ENCODE assay signal across 1 cellular context in the genomic region with DNA sequence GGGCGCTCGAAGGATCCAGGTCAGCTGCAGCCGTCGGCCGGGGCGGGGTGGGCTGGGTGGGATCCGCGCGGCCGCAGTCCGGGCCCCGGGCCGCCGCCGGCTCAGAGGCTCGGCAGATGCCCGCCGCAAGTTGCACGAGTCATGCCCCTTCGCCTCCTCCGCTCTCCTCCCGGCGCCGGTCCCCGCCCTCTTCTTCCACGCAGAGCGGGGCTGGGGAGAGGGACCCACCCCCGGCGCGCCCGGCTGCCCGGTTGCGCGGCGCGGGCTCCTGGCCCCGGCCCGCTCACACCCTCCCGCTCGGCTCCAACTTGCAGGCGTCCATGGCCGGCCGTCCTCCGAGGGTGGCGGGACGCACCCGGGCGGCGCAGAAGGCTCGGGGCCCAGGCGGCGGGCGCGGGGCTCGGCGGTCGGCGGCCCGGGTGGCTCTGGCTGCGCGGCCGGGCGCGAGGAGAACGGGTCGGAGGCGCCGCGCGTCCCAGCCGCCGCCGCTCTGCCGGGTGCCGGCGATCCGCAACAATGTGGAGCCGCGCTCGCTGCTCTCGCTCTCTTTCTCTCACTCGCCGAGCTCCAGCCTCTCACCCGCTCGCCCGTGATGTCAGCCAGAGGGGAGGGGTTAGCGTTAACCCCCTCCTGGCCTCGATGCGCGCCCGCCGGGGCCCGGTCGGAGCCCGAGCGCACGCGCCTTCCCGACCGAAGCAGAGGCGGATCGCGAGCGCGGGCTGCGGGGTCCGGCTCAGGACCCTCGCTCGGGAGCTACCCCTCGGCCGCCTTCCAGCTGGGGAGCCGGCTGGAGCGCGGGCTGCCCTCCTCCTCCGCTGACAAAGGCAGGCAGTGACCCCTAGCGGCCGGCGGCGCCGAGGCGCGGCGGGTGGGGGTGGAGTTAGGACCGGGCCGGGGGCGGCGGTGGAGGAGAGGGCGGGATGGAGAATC.
A peak's percentile ranks its signal among the peaks of the same experiment; 100 is the strongest.
TF ChIP-seq lines count a peak whose summit lies in the region.

A gene with protein sequence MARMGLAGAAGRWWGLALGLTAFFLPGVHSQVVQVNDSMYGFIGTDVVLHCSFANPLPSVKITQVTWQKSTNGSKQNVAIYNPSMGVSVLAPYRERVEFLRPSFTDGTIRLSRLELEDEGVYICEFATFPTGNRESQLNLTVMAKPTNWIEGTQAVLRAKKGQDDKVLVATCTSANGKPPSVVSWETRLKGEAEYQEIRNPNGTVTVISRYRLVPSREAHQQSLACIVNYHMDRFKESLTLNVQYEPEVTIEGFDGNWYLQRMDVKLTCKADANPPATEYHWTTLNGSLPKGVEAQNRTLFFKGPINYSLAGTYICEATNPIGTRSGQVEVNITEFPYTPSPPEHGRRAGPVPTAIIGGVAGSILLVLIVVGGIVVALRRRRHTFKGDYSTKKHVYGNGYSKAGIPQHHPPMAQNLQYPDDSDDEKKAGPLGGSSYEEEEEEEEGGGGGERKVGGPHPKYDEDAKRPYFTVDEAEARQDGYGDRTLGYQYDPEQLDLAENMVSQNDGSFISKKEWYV (minus strand): TSS at position 550 of the 930 bp plus-strand sequence. CDS start 647 bp downstream, outside the sequence.

TF ChIP-seq in HepG2, 621 proteins besides CTCF, POLR2A, EP300 and RAD21 (continued from another document and continues in another):
- TF ChIP-seq RNF2 (conservative IDR thresholded peaks at IDR 0.05; ENCODE audit: low read depth) (0 out of 2 replicates have a peak, but pooled peaks have one; percentile 65), RBM22 (optimal IDR thresholded peaks at IDR 0.05; ENCODE audit: low read length) (no peak), EZH2 (conservative IDR thresholded peaks at IDR 0.05; ENCODE audit: low read depth, low read length) (no peak), SAFB2 (CRISPR knock-in tag; IDR thresholded peaks at IDR 0.05; ENCODE audit: borderline replicate concordance, low read depth) (no peak; the same call in 1 of the 2 replicates), ZNF619 (CRISPR knock-in tag; IDR thresholded peaks at IDR 0.05) (0 out of 2 replicates have a peak, but pooled peaks have one; percentile 43), JUN (CRISPR knock-in tag; IDR thresholded peaks at IDR 0.05) (0 out of 2 replicates have a peak, but pooled peaks have one; percentile 42), TBX2 (CRISPR knock-in tag; IDR thresholded peaks at IDR 0.05; ENCODE audit: borderline replicate concordance) (peak; percentile 66; the same call in 1 of the 2 replicates), ZNF256 (CRISPR knock-in tag; conservative IDR thresholded peaks at IDR 0.05) (no peak), SALL2 (CRISPR knock-in tag; IDR thresholded peaks at IDR 0.05) (peak; percentile 38; the same call in 1 of the 2 replicates), ZZZ3 (CRISPR knock-in tag; IDR thresholded peaks at IDR 0.05; ENCODE audit: borderline replicate concordance) (no peak), ZNF674 (CRISPR knock-in tag; IDR thresholded peaks at IDR 0.05; ENCODE audit: low read depth) (no peak), ZSCAN9 (CRISPR knock-in tag; IDR thresholded peaks at IDR 0.05; ENCODE audit: borderline replicate concordance) (no peak), KDM2A (CRISPR knock-in tag; IDR thresholded peaks at IDR 0.05; ENCODE audit: borderline replicate concordance, low read depth) (peak; percentile 80), ZNF274 (CRISPR knock-in tag; IDR thresholded peaks at IDR 0.05) (0 out of 2 replicates have a peak, but pooled peaks have one; percentile 6), SMARCC2 (IDR thresholded peaks at IDR 0.05) (no peak), ZSCAN20 (CRISPR knock-in tag; IDR thresholded peaks at IDR 0.05; ENCODE audit: borderline replicate concordance) (no peak), ZFP36L2 (CRISPR knock-in tag; IDR thresholded peaks at IDR 0.05) (no peak), KAT8 (CRISPR knock-in tag; IDR thresholded peaks at IDR 0.05) (peak; percentile 39; the same call in 1 of the 2 replicates), ZNF780A (CRISPR knock-in tag; IDR thresholded peaks at IDR 0.05) (no peak), GATAD1 (CRISPR knock-in tag; IDR thresholded peaks at IDR 0.05) (no peak), SOX13 (IDR thresholded peaks at IDR 0.05) (no peak), SOX13 (CRISPR knock-in tag; conservative IDR thresholded peaks at IDR 0.05 in 1 of 2, IDR thresholded peaks at IDR 0.05 in 1 of 2) (0 out of 4 replicates have a peak, but pooled peaks of 1 of the 2 experiments have one; percentile 13), SYNCRIP (IDR thresholded peaks at IDR 0.05; ENCODE audit: insufficient read depth, low read depth, low read length) (no peak), KLF6 (CRISPR knock-in tag; IDR thresholded peaks at IDR 0.05) (peak; percentile 68; the same call in 1 of the 2 replicates), ZNF235 (CRISPR knock-in tag; IDR thresholded peaks at IDR 0.05; ENCODE audit: borderline replicate concordance) (peak; percentile 80; the same call in 1 of the 2 replicates), SMARCE1 (IDR thresholded peaks at IDR 0.05; ENCODE audit: borderline replicate concordance) (no peak), ELF1 (CRISPR knock-in tag; IDR thresholded peaks at IDR 0.05) (no peak), TEAD3 (CRISPR knock-in tag; optimal IDR thresholded peaks at IDR 0.05; ENCODE audit: borderline replicate concordance) (no peak), NR3C1 (CRISPR knock-in tag; IDR thresholded peaks at IDR 0.05) (no peak), RORA (CRISPR knock-in tag; IDR thresholded peaks at IDR 0.05) (no peak), HOXA9 (CRISPR knock-in tag; IDR thresholded peaks at IDR 0.05; ENCODE audit: borderline replicate concordance) (no peak), MED1 (CRISPR knock-in tag; IDR thresholded peaks at IDR 0.05) (no peak; the same call in 1 of the 2 replicates), ZNF570 (CRISPR knock-in tag; IDR thresholded peaks at IDR 0.05; ENCODE audit: borderline replicate concordance) (no peak), POLR2AphosphoS5 (IDR thresholded peaks at IDR 0.05; ENCODE audit: low read depth, low read length) (peak; percentile 67), ZNF75D (CRISPR knock-in tag; IDR thresholded peaks at IDR 0.05; ENCODE audit: borderline replicate concordance) (no peak), ZC3H13 (CRISPR knock-in tag; IDR thresholded peaks at IDR 0.05) (no peak), GPN1 (CRISPR knock-in tag; IDR thresholded peaks at IDR 0.05; ENCODE audit: borderline replicate concordance) (no peak)
- TF ChIP-seq, protein P1, sequence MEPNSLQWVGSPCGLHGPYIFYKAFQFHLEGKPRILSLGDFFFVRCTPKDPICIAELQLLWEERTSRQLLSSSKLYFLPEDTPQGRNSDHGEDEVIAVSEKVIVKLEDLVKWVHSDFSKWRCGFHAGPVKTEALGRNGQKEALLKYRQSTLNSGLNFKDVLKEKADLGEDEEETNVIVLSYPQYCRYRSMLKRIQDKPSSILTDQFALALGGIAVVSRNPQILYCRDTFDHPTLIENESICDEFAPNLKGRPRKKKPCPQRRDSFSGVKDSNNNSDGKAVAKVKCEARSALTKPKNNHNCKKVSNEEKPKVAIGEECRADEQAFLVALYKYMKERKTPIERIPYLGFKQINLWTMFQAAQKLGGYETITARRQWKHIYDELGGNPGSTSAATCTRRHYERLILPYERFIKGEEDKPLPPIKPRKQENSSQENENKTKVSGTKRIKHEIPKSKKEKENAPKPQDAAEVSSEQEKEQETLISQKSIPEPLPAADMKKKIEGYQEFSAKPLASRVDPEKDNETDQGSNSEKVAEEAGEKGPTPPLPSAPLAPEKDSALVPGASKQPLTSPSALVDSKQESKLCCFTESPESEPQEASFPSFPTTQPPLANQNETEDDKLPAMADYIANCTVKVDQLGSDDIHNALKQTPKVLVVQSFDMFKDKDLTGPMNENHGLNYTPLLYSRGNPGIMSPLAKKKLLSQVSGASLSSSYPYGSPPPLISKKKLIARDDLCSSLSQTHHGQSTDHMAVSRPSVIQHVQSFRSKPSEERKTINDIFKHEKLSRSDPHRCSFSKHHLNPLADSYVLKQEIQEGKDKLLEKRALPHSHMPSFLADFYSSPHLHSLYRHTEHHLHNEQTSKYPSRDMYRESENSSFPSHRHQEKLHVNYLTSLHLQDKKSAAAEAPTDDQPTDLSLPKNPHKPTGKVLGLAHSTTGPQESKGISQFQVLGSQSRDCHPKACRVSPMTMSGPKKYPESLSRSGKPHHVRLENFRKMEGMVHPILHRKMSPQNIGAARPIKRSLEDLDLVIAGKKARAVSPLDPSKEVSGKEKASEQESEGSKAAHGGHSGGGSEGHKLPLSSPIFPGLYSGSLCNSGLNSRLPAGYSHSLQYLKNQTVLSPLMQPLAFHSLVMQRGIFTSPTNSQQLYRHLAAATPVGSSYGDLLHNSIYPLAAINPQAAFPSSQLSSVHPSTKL (CRISPR knock-in tag; IDR thresholded peaks at IDR 0.05) = peak; percentile 47
- TF ChIP-seq, protein P2, sequence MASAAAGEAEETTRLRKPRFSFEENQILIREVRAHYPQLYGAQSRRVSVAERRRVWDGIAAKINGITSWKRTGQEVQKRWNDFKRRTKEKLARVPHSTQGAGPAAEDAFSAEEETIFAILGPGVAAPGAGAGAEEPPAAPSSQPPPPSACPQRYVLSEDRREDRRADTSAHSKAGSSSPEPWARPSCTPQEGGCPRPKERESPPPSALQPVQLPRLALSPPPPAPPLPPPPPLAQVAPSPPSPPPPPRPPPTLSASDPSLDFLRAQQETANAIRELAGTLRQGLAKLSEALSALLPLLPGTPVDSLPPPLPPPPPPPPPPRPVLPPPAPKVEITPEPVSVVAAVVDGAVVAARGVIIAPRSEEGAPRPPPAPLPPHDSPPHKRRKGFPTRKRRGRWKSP (CRISPR knock-in tag; IDR thresholded peaks at IDR 0.05) = peak; percentile 56; the same call in 1 of the 2 replicates
- TF ChIP-seq, protein P3, sequence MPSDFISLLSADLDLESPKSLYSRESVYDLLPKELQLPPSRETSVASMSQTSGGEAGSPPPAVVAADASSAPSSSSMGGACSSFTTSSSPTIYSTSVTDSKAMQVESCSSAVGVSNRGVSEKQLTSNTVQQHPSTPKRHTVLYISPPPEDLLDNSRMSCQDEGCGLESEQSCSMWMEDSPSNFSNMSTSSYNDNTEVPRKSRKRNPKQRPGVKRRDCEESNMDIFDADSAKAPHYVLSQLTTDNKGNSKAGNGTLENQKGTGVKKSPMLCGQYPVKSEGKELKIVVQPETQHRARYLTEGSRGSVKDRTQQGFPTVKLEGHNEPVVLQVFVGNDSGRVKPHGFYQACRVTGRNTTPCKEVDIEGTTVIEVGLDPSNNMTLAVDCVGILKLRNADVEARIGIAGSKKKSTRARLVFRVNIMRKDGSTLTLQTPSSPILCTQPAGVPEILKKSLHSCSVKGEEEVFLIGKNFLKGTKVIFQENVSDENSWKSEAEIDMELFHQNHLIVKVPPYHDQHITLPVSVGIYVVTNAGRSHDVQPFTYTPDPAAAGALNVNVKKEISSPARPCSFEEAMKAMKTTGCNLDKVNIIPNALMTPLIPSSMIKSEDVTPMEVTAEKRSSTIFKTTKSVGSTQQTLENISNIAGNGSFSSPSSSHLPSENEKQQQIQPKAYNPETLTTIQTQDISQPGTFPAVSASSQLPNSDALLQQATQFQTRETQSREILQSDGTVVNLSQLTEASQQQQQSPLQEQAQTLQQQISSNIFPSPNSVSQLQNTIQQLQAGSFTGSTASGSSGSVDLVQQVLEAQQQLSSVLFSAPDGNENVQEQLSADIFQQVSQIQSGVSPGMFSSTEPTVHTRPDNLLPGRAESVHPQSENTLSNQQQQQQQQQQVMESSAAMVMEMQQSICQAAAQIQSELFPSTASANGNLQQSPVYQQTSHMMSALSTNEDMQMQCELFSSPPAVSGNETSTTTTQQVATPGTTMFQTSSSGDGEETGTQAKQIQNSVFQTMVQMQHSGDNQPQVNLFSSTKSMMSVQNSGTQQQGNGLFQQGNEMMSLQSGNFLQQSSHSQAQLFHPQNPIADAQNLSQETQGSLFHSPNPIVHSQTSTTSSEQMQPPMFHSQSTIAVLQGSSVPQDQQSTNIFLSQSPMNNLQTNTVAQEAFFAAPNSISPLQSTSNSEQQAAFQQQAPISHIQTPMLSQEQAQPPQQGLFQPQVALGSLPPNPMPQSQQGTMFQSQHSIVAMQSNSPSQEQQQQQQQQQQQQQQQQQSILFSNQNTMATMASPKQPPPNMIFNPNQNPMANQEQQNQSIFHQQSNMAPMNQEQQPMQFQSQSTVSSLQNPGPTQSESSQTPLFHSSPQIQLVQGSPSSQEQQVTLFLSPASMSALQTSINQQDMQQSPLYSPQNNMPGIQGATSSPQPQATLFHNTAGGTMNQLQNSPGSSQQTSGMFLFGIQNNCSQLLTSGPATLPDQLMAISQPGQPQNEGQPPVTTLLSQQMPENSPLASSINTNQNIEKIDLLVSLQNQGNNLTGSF (CRISPR knock-in tag; IDR thresholded peaks at IDR 0.05) = no peak
- TF ChIP-seq, protein P4, sequence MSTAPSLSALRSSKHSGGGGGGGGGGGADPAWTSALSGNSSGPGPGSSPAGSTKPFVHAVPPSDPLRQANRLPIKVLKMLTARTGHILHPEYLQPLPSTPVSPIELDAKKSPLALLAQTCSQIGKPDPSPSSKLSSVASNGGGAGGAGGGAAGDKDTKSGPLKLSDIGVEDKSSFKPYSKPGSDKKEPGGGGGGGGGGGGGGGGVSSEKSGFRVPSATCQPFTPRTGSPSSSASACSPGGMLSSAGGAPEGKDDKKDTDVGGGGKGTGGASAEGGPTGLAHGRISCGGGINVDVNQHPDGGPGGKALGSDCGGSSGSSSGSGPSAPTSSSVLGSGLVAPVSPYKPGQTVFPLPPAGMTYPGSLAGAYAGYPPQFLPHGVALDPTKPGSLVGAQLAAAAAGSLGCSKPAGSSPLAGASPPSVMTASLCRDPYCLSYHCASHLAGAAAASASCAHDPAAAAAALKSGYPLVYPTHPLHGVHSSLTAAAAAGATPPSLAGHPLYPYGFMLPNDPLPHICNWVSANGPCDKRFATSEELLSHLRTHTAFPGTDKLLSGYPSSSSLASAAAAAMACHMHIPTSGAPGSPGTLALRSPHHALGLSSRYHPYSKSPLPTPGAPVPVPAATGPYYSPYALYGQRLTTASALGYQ (CRISPR knock-in tag; IDR thresholded peaks at IDR 0.05) = peak; percentile 41; the same call in 1 of the 2 replicates
- TF ChIP-seq, protein P5, sequence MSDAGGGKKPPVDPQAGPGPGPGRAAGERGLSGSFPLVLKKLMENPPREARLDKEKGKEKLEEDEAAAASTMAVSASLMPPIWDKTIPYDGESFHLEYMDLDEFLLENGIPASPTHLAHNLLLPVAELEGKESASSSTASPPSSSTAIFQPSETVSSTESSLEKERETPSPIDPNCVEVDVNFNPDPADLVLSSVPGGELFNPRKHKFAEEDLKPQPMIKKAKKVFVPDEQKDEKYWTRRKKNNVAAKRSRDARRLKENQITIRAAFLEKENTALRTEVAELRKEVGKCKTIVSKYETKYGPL (CRISPR knock-in tag; IDR thresholded peaks at IDR 0.05) = no peak
- TF ChIP-seq, protein P6, sequence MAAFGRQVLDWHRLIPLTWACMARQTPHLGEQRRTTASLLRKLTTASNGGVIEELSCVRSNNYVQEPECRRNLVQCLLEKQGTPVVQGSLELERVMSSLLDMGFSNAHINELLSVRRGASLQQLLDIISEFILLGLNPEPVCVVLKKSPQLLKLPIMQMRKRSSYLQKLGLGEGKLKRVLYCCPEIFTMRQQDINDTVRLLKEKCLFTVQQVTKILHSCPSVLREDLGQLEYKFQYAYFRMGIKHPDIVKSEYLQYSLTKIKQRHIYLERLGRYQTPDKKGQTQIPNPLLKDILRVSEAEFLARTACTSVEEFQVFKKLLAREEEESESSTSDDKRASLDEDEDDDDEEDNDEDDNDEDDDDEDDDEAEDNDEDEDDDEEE (CRISPR knock-in tag; IDR thresholded peaks at IDR 0.05) = no peak
- TF ChIP-seq, protein P7, sequence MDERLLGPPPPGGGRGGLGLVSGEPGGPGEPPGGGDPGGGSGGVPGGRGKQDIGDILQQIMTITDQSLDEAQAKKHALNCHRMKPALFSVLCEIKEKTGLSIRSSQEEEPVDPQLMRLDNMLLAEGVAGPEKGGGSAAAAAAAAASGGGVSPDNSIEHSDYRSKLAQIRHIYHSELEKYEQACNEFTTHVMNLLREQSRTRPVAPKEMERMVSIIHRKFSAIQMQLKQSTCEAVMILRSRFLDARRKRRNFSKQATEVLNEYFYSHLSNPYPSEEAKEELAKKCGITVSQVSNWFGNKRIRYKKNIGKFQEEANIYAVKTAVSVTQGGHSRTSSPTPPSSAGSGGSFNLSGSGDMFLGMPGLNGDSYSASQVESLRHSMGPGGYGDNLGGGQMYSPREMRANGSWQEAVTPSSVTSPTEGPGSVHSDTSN (CRISPR knock-in tag; IDR thresholded peaks at IDR 0.05) = no peak
